Comparison of ENCODE assay signal across 8 cellular contexts in the genomic region with DNA sequence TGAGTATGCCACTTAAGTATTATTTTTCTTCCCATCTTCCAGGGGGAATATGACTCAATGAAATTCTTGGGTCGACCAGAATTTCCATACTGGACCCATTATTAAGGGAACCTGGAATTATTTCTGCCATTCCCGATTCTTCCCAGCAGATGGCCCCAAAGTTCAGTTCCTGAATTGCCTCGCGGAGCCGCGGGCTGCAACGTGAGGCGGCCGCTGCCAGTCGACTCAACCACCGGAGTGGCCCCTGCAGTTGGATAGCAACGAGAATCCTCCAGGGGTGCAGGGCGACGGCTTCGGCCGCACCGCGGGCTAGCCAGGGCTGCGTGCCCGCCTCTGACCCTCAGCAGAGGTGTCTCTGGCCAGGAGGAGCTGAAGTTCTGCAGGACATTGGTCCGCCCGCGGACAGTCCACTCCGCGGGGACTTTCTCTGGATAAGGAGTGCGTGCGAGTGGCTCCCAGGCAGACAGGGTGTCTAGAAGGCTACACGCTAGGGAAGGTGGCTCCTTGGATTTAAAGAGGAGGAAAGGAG. TPM values are rescaled to one million over a fixed set of nuclear protein-coding genes. Genes with fewer than 3 reads are reported as not detected.
A peak's percentile ranks its signal among the peaks of the same experiment; 100 is the strongest.
DNase-seq lines count a peak whose midpoint lies in the region; ATAC-seq and TF ChIP-seq lines count a peak whose summit lies in the region.

No MANE protein-coding gene starts in this region.

- no TSS peak for BruUV-seq in A673 (replicated peaks; lab: Mats Ljungman, UMichigan)

- no peak for TF ChIP-seq POLR2A in NB4 (IDR thresholded peaks at IDR 0.05; ENCODE audit: extremely low read depth, insufficient read length)

- H3K27ac Mint-ChIP-seq in T-helper 17 cell = peak overlapping the region; percentile 91

- H3K4me1 ChIP-seq in A673 (ENCODE audit: insufficient read depth, low read length, poor library complexity, severe bottlenecking) (no peaks in the 10 kb centered on the region), right atrium auricular region (peaks cover 0 to 11% of the 10 kb centered on the region in 2 donors), upper lobe of right lung (peaks cover 9% of the 10 kb centered on the region)

- DNase-seq in A673 (ENCODE audit: low spot score) (peak; percentile 83), NB4 (ENCODE audit: low read depth) (peak; percentile 70), T-helper 17 cell (peak; percentile 58 to 69 (median 60)), amygdala (lab: John Stamatoyannopoulos, UW) (peak in 55 of 56 donors; percentile 7 to 89 (median 55)), right atrium auricular region (ENCODE audit: low spot score) (peak; percentile 82), posterior vena cava (ENCODE audit: low spot score) (peak; percentile 92), upper lobe of right lung (peak; percentile 86)

- peaks cover 5% of the 10 kb centered on the region for H3K27me3 Mint-ChIP-seq in T-helper 17 cell

- H3K36me3 ChIP-seq in A673 (ENCODE audit: insufficient read depth, low read length, poor library complexity, severe bottlenecking) (no peaks in the 10 kb centered on the region), right atrium auricular region (no peaks in the 10 kb centered on the region), upper lobe of right lung (no peaks in the 10 kb centered on the region)

- ATAC-seq in GM18867 (IDR thresholded peaks at IDR 0.05; ENCODE audit: unreplicated experiment) (peak; percentile 28), T-helper 17 cell (peak; percentile 72), upper lobe of right lung (peak; percentile 97)

- H3K27me3 ChIP-seq in A673 (replicated peaks; ENCODE audit: insufficient read depth, low read depth, low read length, poor library complexity) (peaks cover 73% of the 10 kb centered on the region), right atrium auricular region (no peaks in the 10 kb centered on the region), upper lobe of right lung (no peaks in the 10 kb centered on the region)

- H3K4me1 Mint-ChIP-seq in T-helper 17 cell = peaks cover 30% of the 10 kb centered on the region

- H3K27ac ChIP-seq in A673 (ENCODE audit: low read depth, low read length, poor library complexity, severe bottlenecking) = no peak overlapping the region
- H3K27ac ChIP-seq in right atrium auricular region = no peak overlapping the region
- H3K27ac ChIP-seq in upper lobe of right lung = no peak overlapping the region

- TF ChIP-seq CTCF in A673 (conservative IDR thresholded peaks at IDR 0.05; ENCODE audit: low read depth, low read length) (peak; percentile 79), NB4 (IDR thresholded peaks at IDR 0.05; ENCODE audit: low read depth, low read length) (peak; percentile 63), right atrium auricular region (IDR thresholded peaks at IDR 0.05) (peak; percentile 55 to 90), upper lobe of right lung (IDR thresholded peaks at IDR 0.05) (peak; percentile 80)

- intact Hi-C loops in A673 (cut with micrococcal nuclease; ENCODE audit: unreplicated experiment) (loop anchor here (1.0 to 10.0 kb wide), 3 partner anchors 32 to 510 kb away; no protein-coding TSS in a partner anchor), posterior vena cava (cut with DNase I) (loop anchor here in 1 of 2 donors (2.0 kb wide), 1 partner anchor 32 kb away; no protein-coding TSS in a partner anchor), upper lobe of right lung (cut with DNase I) (no loop called here)

- no peaks in the 10 kb centered on the region for H3K9me3 ChIP-seq in A673 (ENCODE audit: low read depth, low read length, poor library complexity, severe bottlenecking)
- no peaks in the 10 kb centered on the region for H3K9me3 ChIP-seq in T-helper 17 cell (ENCODE audit: control insufficient read depth, low read length, poor library complexity, severe bottlenecking)
- H3K9me3 ChIP-seq in right atrium auricular region = no peaks in the 10 kb centered on the region
- H3K9me3 ChIP-seq in upper lobe of right lung = no peaks in the 10 kb centered on the region

- H3K4me3 Mint-ChIP-seq in T-helper 17 cell = peak overlapping the region; percentile 95

- H3K36me3 Mint-ChIP-seq in T-helper 17 cell (ENCODE audit: low read depth) = peaks cover 2% of the 10 kb centered on the region

- CTCF ChIA-PET in A673 (lab: Charles Lee) = interaction anchor here (1.3 kb wide), 1 partner anchor 32 kb away, joined by 6 read pairs; no protein-coding TSS in a partner anchor

- H3K4me3 ChIP-seq in A673 (ENCODE audit: low read depth, low read length, poor library complexity, severe bottlenecking) (peak overlapping the region; percentile 45), NB4 (ENCODE audit: low read depth, low read length) (no peak overlapping the region), right atrium auricular region (peak overlapping the region; percentile 33 to 58), upper lobe of right lung (peak overlapping the region; percentile 59)

- POLR2A ChIA-PET in A673 (lab: Charles Lee; ENCODE audit: low non-redundant PET) = no interaction called here

RNA-seq across cellular contexts. Expression of gene TSHR, which starts 0.6 kb away (rescaled TPM):
- total RNA-seq in A673 (2021) = not detected in 2 replicates
- under 1 TPM; 0.13 to 0.50 TPM for total RNA-seq in T-helper 17 cell
- total RNA-seq in right atrium auricular region = not detected
- total RNA-seq in posterior vena cava = 1 to 10 TPM in 1 of 2 donors, under 1 TPM in 1; 0.29 to 1.1 TPM
- total RNA-seq in upper lobe of right lung = not detected

RNA-seq across cellular contexts. Expression of gene CEP128, which starts 13.3 kb away (rescaled TPM):
- 27.3 and 35.7 TPM in 2 replicates for total RNA-seq in A673 (2021)
- total RNA-seq in T-helper 17 cell = 10 to 100 TPM; 19.6 to 25.1 TPM
- 1 to 10 TPM; 1.3 to 2.7 TPM for total RNA-seq in right atrium auricular region
- total RNA-seq in posterior vena cava = 10 to 100 TPM in 1 of 2 donors, 1 to 10 TPM in 1; 8.3 to 12.5 TPM
- 6.1 TPM for total RNA-seq in upper lobe of right lung

Comparison
In these comparisons a context has a peak if more than half of its experiments do, and no peak if none do; other contexts are left out.
1. ATAC-seq: peak in every context shown above with its lines; median percentile 97 in upper lobe of right lung; 72 in T-helper 17 cell; 28 in GM18867.